ENCODE assay signal across 27 cellular contexts in the genomic region with DNA sequence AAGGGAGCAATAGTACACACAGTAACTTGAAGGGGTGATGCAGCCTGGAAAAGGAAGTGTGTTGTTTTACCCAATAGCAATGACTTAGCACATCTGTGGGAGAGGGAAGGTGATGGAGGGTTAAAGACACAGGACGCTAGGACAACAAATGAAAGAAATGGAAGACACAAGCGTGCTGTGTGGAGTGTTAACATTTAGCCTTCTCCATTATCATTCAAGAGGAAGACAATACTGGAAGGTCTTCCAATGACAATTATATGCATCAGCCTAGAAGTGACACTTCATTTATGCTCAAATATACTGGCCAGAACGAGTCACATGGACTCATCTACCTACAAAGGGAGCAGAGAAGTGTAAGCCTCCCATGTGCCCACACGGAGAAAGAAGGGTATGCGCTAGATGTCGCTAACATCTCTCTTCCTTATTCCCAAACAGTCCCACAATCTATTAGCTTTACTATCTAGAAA. TPM values are rescaled to one million over a fixed set of nuclear protein-coding genes. Genes with fewer than 3 reads are reported as not detected.
DNase-seq lines count a peak whose midpoint lies in the region; ATAC-seq, FAIRE-seq and TF ChIP-seq lines count a peak whose summit lies in the region.
"Had no signal": no experiment of that assay in that cellular context is flagged by ENCODE, and none has a peak within 500 bp of the region (broad histone marks: within the 10 kb centered on the region; RNA-seq: fewer than 3 reads in every experiment).

No MANE protein-coding gene starts in this region.

- no peaks in the 10 kb centered on the region for H3K9me1 ChIP-seq in K562 (ENCODE audit: control insufficient read depth, insufficient read depth, low read length)

- H3K23ac ChIP-seq in neuronal stem cell (ENCODE audit: low read depth, low read length, poor library complexity) = no peak overlapping the region

- H3K79me2 ChIP-seq in Loucy (ENCODE audit: insufficient read depth, low read length) (peaks cover 74% of the 10 kb centered on the region), K562 (ENCODE audit: control insufficient read depth, insufficient read depth, low read length) (peaks cover 14% of the 10 kb centered on the region; the same call in 2 of the 3 replicates)

- H3K18ac ChIP-seq in neuronal stem cell (ENCODE audit: low read length) = no peak overlapping the region

- TF ChIP-seq CTCF in Loucy (conservative IDR thresholded peaks at IDR 0.05; ENCODE audit: low read length) (no peak), K562 (IDR thresholded peaks at IDR 0.05 in 2 of 3, conservative IDR thresholded peaks at IDR 0.05 in 1 of 3; ENCODE audit: insufficient read depth in 2 of 3, low read depth in 1 of 3, low read length in 3 of 3) (peak; percentile 10 to 57 (median 43); a peak in 3 of 6 replicates), nephron progenitor cell (IDR thresholded peaks at IDR 0.05) (no peak), suprapubic skin (IDR thresholded peaks at IDR 0.05) (no peak)

- H3K9me2 ChIP-seq in Loucy (replicated peaks; ENCODE audit: low read depth, low read length) = no peaks in the 10 kb centered on the region

- H4K8ac ChIP-seq in neuronal stem cell (ENCODE audit: low read depth, low read length) = no peak overlapping the region

- peaks cover 6% of the 10 kb centered on the region; the same call in 1 of the 2 replicates for H3K36me3 ChIP-seq in Loucy (ENCODE audit: insufficient read depth, low read length)
- H3K36me3 ChIP-seq in K562 (ENCODE audit: control insufficient read depth, insufficient read depth, low read length) = 0 out of 3 replicates have a peak, but pooled peaks cover 1% of the 10 kb centered on the region
- no peaks in the 10 kb centered on the region for H3K36me3 ChIP-seq in neuronal stem cell (replicated peaks in 1 of 2; ENCODE audit: control insufficient read depth in 2 of 2, insufficient read depth in 2 of 2, low read length in 2 of 2)
- no peaks in the 10 kb centered on the region for H3K36me3 ChIP-seq in suprapubic skin

- intact Hi-C loops in K562 (cut with micrococcal nuclease) = loop anchor here (1.0 to 5.0 kb wide), 3 partner anchors 69 to 154 kb away; no protein-coding TSS in a partner anchor

- peaks cover 5% of the 10 kb centered on the region for H3K27me3 Mint-ChIP-seq in nephron progenitor cell (ENCODE audit: low read depth, poor library complexity)
- H3K27me3 Mint-ChIP-seq: brain had no signal

- H3K9ac ChIP-seq in Loucy (ENCODE audit: low read depth, low read length, poor library complexity, severe bottlenecking) (no peak overlapping the region), K562 (ENCODE audit: insufficient read depth in 1 of 2, low read depth in 2 of 2, low read length in 2 of 2) (no peak overlapping the region; a peak in 1 of 4 replicates), neuronal stem cell (ENCODE audit: low read depth, low read length, poor library complexity) (no peak overlapping the region)
- H3K9ac ChIP-seq: parathyroid adenoma had no signal

- peak; percentile 64 for FAIRE-seq in K562 (lab: Jason Lieb, UNC)
- FAIRE-seq: GM19239 had no signal

- no peak for TF ChIP-seq POLR2A in K562 (conservative IDR thresholded peaks at IDR 0.05)
- TF ChIP-seq POLR2A in suprapubic skin (IDR thresholded peaks at IDR 0.05) = no peak

- peaks cover 14% of the 10 kb centered on the region for H3K36me3 Mint-ChIP-seq in nephron progenitor cell (ENCODE audit: low read depth)
- H3K36me3 Mint-ChIP-seq: brain; CD8-positive, alpha-beta T cell; natural killer cell treated with Interleukin-12 subunit alpha and Interleukin-12 subunit beta and Interleukin-15 and Interleukin-18, amount 100 ng/mL, for 72 hours had no signal

- H3K27ac ChIP-seq in K562 (ENCODE audit: extremely low read depth, low read depth, low read length) = peak overlapping the region; percentile 71
- no peak overlapping the region for H3K27ac ChIP-seq in neuronal stem cell (replicated peaks; ENCODE audit: low read length)
- no peak overlapping the region for H3K27ac ChIP-seq in suprapubic skin
- H3K27ac ChIP-seq: foreskin keratinocyte, parathyroid adenoma had no signal

- no peak overlapping the region for H3K4me3 ChIP-seq in Loucy (ENCODE audit: low read length, poor library complexity, severe bottlenecking)
- no peak overlapping the region for H3K4me3 ChIP-seq in K562
- no peak overlapping the region for H3K4me3 ChIP-seq in neuronal stem cell (ENCODE audit: low read length in 2 of 2)
- no peak overlapping the region for H3K4me3 ChIP-seq in suprapubic skin

- H3K4me1 ChIP-seq in Loucy (ENCODE audit: insufficient read depth, low read length, poor library complexity, severe bottlenecking) (peaks cover 70% of the 10 kb centered on the region), K562 (replicated peaks in 1 of 2; ENCODE audit: control insufficient read depth in 2 of 2, insufficient read depth in 2 of 2, low read length in 2 of 2) (peaks cover 18 to 54% of the 10 kb centered on the region in 2 experiments; a peak in 4 of 5 replicates), neuronal stem cell (ENCODE audit: control insufficient read depth in 2 of 2, insufficient read depth in 1 of 2, low read depth in 1 of 2, low read length in 2 of 2) (peaks cover 2 to 11% of the 10 kb centered on the region in 2 donors), suprapubic skin (no peaks in the 10 kb centered on the region)
- H3K4me1 ChIP-seq: foreskin keratinocyte had no signal

- POLR2A ChIA-PET in K562 (lab: Yijun Ruan, JAX) = interaction anchor here (1.2 kb wide), 1 partner anchor 11 kb away, joined by 4 read pairs; no protein-coding TSS in a partner anchor

- no peak overlapping the region for H2AFZ ChIP-seq in Loucy (ENCODE audit: low read length)
- H2AFZ ChIP-seq in K562 (ENCODE audit: low read depth, low read length) = peak overlapping the region; percentile 82
- no peak overlapping the region for H2AFZ ChIP-seq in neuronal stem cell (ENCODE audit: low read length)
- H2AFZ ChIP-seq: parathyroid adenoma had no signal

- H3K9me3 Mint-ChIP-seq in nephron progenitor cell = no peaks in the 10 kb centered on the region
- H3K9me3 Mint-ChIP-seq: activated naive CD8-positive, alpha-beta T cell treated with anti-CD3 and anti-CD28 coated beads, Interleukin-2, amount 50 U/mL, for 24 hours; brain; CD8-positive, alpha-beta T cell; HFFc6; natural killer cell treated with Interleukin-12 subunit alpha and Interleukin-12 subunit beta and Interleukin-15 and Interleukin-18, amount 100 ng/mL, for 72 hours had no signal

- H3K4me1 Mint-ChIP-seq in nephron progenitor cell = peaks cover 72% of the 10 kb centered on the region
- H3K4me1 Mint-ChIP-seq: activated naive CD8-positive, alpha-beta T cell treated with anti-CD3 and anti-CD28 coated beads, Interleukin-2, amount 50 U/mL, for 24 hours had no signal

- no peak overlapping the region for H3K4me3 Mint-ChIP-seq in nephron progenitor cell
- H3K4me3 Mint-ChIP-seq: activated naive CD8-positive, alpha-beta T cell treated with anti-CD3 and anti-CD28 coated beads, Interleukin-2, amount 50 U/mL, for 24 hours; brain; CD8-positive, alpha-beta T cell; HFFc6; natural killer cell treated with Interleukin-12 subunit alpha and Interleukin-12 subunit beta and Interleukin-15 and Interleukin-18, amount 100 ng/mL, for 72 hours had no signal

- TF ChIP-seq RAD21 in K562 (CRISPR knock-in tag; conservative IDR thresholded peaks at IDR 0.05 in 1 of 2, IDR thresholded peaks at IDR 0.05 in 1 of 2) = peak; percentile 25 to 64

- H3K4ac ChIP-seq in neuronal stem cell (ENCODE audit: low read length) = no peak overlapping the region

- no peak overlapping the region for H2BK15ac ChIP-seq in neuronal stem cell (ENCODE audit: low read length)

- CTCF ChIA-PET in K562 (lab: Yijun Ruan, JAX; ENCODE audit: low intra/inter-chr PET ratio) = no interaction called here

- no peaks in the 10 kb centered on the region for H3K27me3 ChIP-seq in Loucy (ENCODE audit: insufficient read depth, low read length, poor library complexity, severe bottlenecking)
- no peaks in the 10 kb centered on the region for H3K27me3 ChIP-seq in K562 (ENCODE audit: control insufficient read depth in 2 of 2, insufficient read depth in 2 of 2, low read length in 2 of 2)
- no peaks in the 10 kb centered on the region for H3K27me3 ChIP-seq in neuronal stem cell (ENCODE audit: control insufficient read depth in 3 of 3, insufficient read depth in 3 of 3, low read depth in 1 of 3, low read length in 3 of 3)
- no peaks in the 10 kb centered on the region for H3K27me3 ChIP-seq in suprapubic skin

- H3F3A ChIP-seq in Loucy (ENCODE audit: low read depth) = peaks cover 7% of the 10 kb centered on the region

- no peaks in the 10 kb centered on the region for H3K79me1 ChIP-seq in neuronal stem cell (ENCODE audit: low read depth, low read length)

- TF ChIP-seq EP300 in K562 (IDR thresholded peaks at IDR 0.05; ENCODE audit: low read length) (no peak), suprapubic skin (IDR thresholded peaks at IDR 0.05) (no peak)

- H2BK12ac ChIP-seq in neuronal stem cell (ENCODE audit: low read length) = no peak overlapping the region

- no peaks in the 10 kb centered on the region for H3K9me3 ChIP-seq in Loucy (ENCODE audit: insufficient read depth, low read depth, low read length)
- no peaks in the 10 kb centered on the region for H3K9me3 ChIP-seq in K562 (replicated peaks; ENCODE audit: control insufficient read depth, insufficient read depth, low read depth, low read length)
- no peaks in the 10 kb centered on the region for H3K9me3 ChIP-seq in neuronal stem cell (replicated peaks in 1 of 2; ENCODE audit: control insufficient read depth in 2 of 2, insufficient read depth in 1 of 2, low read depth in 1 of 2, low read length in 2 of 2)
- no peaks in the 10 kb centered on the region for H3K9me3 ChIP-seq in suprapubic skin

- no peak overlapping the region for H2BK120ac ChIP-seq in neuronal stem cell (ENCODE audit: low read depth, low read length)

- H3K27ac Mint-ChIP-seq in nephron progenitor cell = peak overlapping the region; percentile 47
- H3K27ac Mint-ChIP-seq: activated naive CD8-positive, alpha-beta T cell treated with anti-CD3 and anti-CD28 coated beads, Interleukin-2, amount 50 U/mL, for 24 hours; CD8-positive, alpha-beta T cell; HFFc6; natural killer cell treated with Interleukin-12 subunit alpha and Interleukin-12 subunit beta and Interleukin-15 and Interleukin-18, amount 100 ng/mL, for 72 hours had no signal

- DNase-seq in GF-D8 (lab: John Stamatoyannopoulos, UW) (peak; percentile 65), K562 (ENCODE audit: extremely low read depth in 1 of 4, low spot score in 3 of 4) (peak in 3 of 4 experiments; percentile 16 to 55 (median 32)), nephron progenitor cell (no peak), neuronal stem cell (ENCODE audit: low spot score) (no peak), KBM-7 (no peak), suprapubic skin (ENCODE audit: low spot score in 2 of 2) (no peak)
- DNase-seq: activated gamma-delta T cell; activated naive CD8-positive, alpha-beta T cell treated with anti-CD3 and anti-CD28 coated beads, Interleukin-2, amount 50 U/mL, for 24 hours; activated T-cell treated with anti-CD3 and anti-CD28 coated beads, Interleukin-2, amount 50 U/mL, for 1 hour; CD8-positive, alpha-beta T cell; DMS153; effector CD8-positive, alpha-beta T cell; foreskin keratinocyte; HFFc6; NCI-H2081; NCI-H226; NCI-H748 treated with DMSO at 0.1 percent for 48 hours; stimulated activated CD4-positive, alpha-beta T cell treated with anti-CD3 and anti-CD28 coated beads, Interleukin-12 subunit alpha, Interleukin-12 subunit beta, amount 100 ng/mL, for 4 hours; stimulated activated CD4-positive, alpha-beta T cell treated with anti-CD3 and anti-CD28 coated beads, Interleukin-4, amount 100 ng/mL, for 4 hours; stimulated activated naive CD8-positive, alpha-beta T cell treated with anti-CD3 and anti-CD28 coated beads, Interleukin-15, Interleukin-2, amounts not matched to agents 100 U/mL and 50 U/mL, for 24 hours; SW 1271 had no signal

- no peak overlapping the region for H2AK5ac ChIP-seq in neuronal stem cell (ENCODE audit: low read depth, low read length)

- no peak overlapping the region for H3K14ac ChIP-seq in neuronal stem cell (ENCODE audit: low read length)

- no peak overlapping the region for H2BK5ac ChIP-seq in neuronal stem cell (ENCODE audit: low read length)

- ATAC-seq in K562 = peak; percentile 67
- ATAC-seq: activated naive CD8-positive, alpha-beta T cell treated with anti-CD3 and anti-CD28 coated beads, Interleukin-2, amount 50 U/mL, for 24 hours; CD8-positive, alpha-beta T cell; foreskin keratinocyte; natural killer cell treated with Interleukin-12 subunit alpha and Interleukin-12 subunit beta and Interleukin-15 and Interleukin-18, amount 100 ng/mL, for 72 hours; right cardiac atrium; stimulated activated naive CD8-positive, alpha-beta T cell treated with anti-CD3 and anti-CD28 coated beads, Interleukin-15, Interleukin-2, amounts not matched to agents 100 U/mL and 50 U/mL, for 24 hours had no signal

- BruUV-seq in K562 (replicated peaks; lab: Mats Ljungman, UMichigan) = no TSS peak

- H3K4me2 ChIP-seq in Loucy (ENCODE audit: low read depth, low read length, poor library complexity, severe bottlenecking) = peak overlapping the region; percentile 48
- peak overlapping the region; percentile 36 for H3K4me2 ChIP-seq in K562 (ENCODE audit: insufficient read depth, low read length)
- H3K4me2 ChIP-seq in neuronal stem cell (ENCODE audit: insufficient read depth, low read length, poor library complexity, severe bottlenecking) = no peak overlapping the region

- in situ Hi-C loops in K562 (cut with MboI) = no loop called here
- in situ Hi-C loops in KBM-7 (cut with MboI; ENCODE audit: low pct_unique_long_range_greater_than_20kb, low sequenced_read_pairs) = no loop called here

- H4K91ac ChIP-seq in neuronal stem cell (ENCODE audit: low read depth, low read length, poor library complexity) = no peak overlapping the region

- H4K20me1 ChIP-seq in Loucy (ENCODE audit: insufficient read depth, low read length, poor library complexity, severe bottlenecking) (no peaks in the 10 kb centered on the region), K562 (replicated peaks; ENCODE audit: control insufficient read depth, insufficient read depth, low read length) (0 out of 2 replicates have a peak, but pooled peaks cover 3% of the 10 kb centered on the region)

- WGBS in K562 (ENCODE audit: insufficient coverage, low coverage, missing lambda C conversion rate) = 3% methylated on average over 6 of the region's 6 CpGs
- WGBS in neuronal stem cell (ENCODE audit: extremely low coverage in 2 of 2, insufficient read length in 2 of 2, insufficient replicate concordance in 1 of 2), 2 donors = no CpG with 5 or more reads among the region's 6 CpGs
- WGBS in suprapubic skin = 84% methylated on average over 6 of the region's 6 CpGs

RNA-seq across cellular contexts. Expression of a gene that starts 20.5 kb away (rescaled TPM):
- 4.0 and 12.4 TPM in 2 replicates for total RNA-seq in K562 (2011; cell fraction: chromatin; rRNA removed; ENCODE audit: low replicate concordance)
- 5.7 and 6.2 TPM in 2 replicates for total RNA-seq in K562 (2011; cell fraction: nucleolus; rRNA removed)
- total RNA-seq in K562 (2011; cell fraction: nucleoplasm; rRNA removed) = 5.2 and 6.4 TPM in 2 replicates
- total RNA-seq in K562 (2014; rRNA removed) (11.3 and 13.0 TPM in 2 replicates), K562 (2014; rRNA removed; fragmentation: Illumina TruSeq; extraction: Trizol) (13.7 and 17.2 TPM in 2 replicates), K562 (2015; rRNA removed; fragmentation: Illumina TruSeq; extraction: Trizol) (29.0 and 29.3 TPM in 2 replicates), K562 (2021) (21.5 and 23.0 TPM in 2 replicates), suprapubic skin (1 to 10 TPM; 2.3 to 8.1 (median 4.9) TPM)
- polyA plus RNA-seq in K562 (2011; rRNA removed) (4.8 and 6.1 TPM in 2 replicates), K562 (2014; fragmentation: Illumina TruSeq; extraction: Trizol) (11.1 and 11.6 TPM in 2 replicates), K562 (2014; fragmentation: Nextera tagmentation; extraction: Ambion mirVana) (1 to 10 TPM; 5.3 to 8.1 TPM), K562 (2014; rRNA removed) (9.3 and 9.7 TPM in 2 replicates)
- polyA plus RNA-seq in K562 (2011; cell fraction: cytosol; rRNA removed) = 4.5 and 5.7 TPM in 2 replicates
- polyA plus RNA-seq in K562 (2011; cell fraction: nucleus; rRNA removed) = 3.7 and 4.0 TPM in 2 replicates
- polyA plus RNA-seq in K562 (2012) = 9.0 and 13.2 TPM in 2 replicates
- 10.7 and 12.0 TPM in 2 replicates for polyA minus RNA-seq in K562 (2011; rRNA and poly(A)+ RNA removed)
- polyA minus RNA-seq in K562 (2011; cell fraction: cytosol; rRNA and poly(A)+ RNA removed) = 6.6 and 9.7 TPM in 2 replicates
- 5.8 and 6.6 TPM in 2 replicates for polyA minus RNA-seq in K562 (2011; cell fraction: nucleus; rRNA and poly(A)+ RNA removed)
- polyA plus RNA-seq in neuronal stem cell (2013, experiment 1 of 2) = 4.9 TPM
- 5.2 TPM for polyA plus RNA-seq in neuronal stem cell (2013, experiment 2 of 2)
- total RNA-seq: CD8-positive, alpha-beta T cell; foreskin keratinocyte had no signal

Comparison
In these comparisons a context has a peak if more than half of its experiments do, and no peak if none do; other contexts are left out.
1. DNase-seq: peak in GF-D8 (single experiment) and K562 (3 of 4); none in nephron progenitor cell (single experiment), neuronal stem cell (single experiment), KBM-7 (single experiment) and suprapubic skin (0 of 2).
2. CTCF ChIP-seq: peak in K562 (3 of 3); none in Loucy (single experiment), nephron progenitor cell (single experiment) and suprapubic skin (0 of 2).